ENCODE assay signal across 18 cellular contexts in genomic region chr10:99528867-99529285, GRCh38. TPM values are rescaled to one million over a fixed set of nuclear protein-coding genes. Genes with fewer than 3 reads are reported as not detected.
A peak's percentile ranks its signal among the peaks of the same experiment; 100 is the strongest.
DNase-seq lines count a peak whose midpoint lies in the region; FAIRE-seq and TF ChIP-seq lines count a peak whose summit lies in the region.
"Had no signal": no experiment of that assay in that cellular context is flagged by ENCODE, and none has a peak within 500 bp of the region (broad histone marks: within the 10 kb centered on the region; RNA-seq: fewer than 3 reads in every experiment).

No MANE protein-coding gene starts in this region.

- peak overlapping the region; percentile 83 for H3K4me3 ChIP-seq in rectal smooth muscle tissue (ENCODE audit: low read length)

- no peak overlapping the region for H3K9ac ChIP-seq in rectal smooth muscle tissue (ENCODE audit: low read length)

- FAIRE-seq in RCC 7860 (lab: Jason Lieb, UNC), result no peak
- FAIRE-seq: HTR-8/SVneo had no signal

- peak overlapping the region in 3 of 4 donors; percentile 43 to 55 (median 46) for H3K4me3 Mint-ChIP-seq in IgD-negative memory B cell
- H3K4me3 Mint-ChIP-seq in endothelial cell (ENCODE audit: unreplicated experiment), result peak overlapping the region; percentile 34
- H3K4me3 Mint-ChIP-seq: H9 had no signal

- H3K27me3 ChIP-seq in rectal smooth muscle tissue (ENCODE audit: control insufficient read depth, insufficient read depth, low read length), result peaks cover 25% of the 10 kb centered on the region

- peaks cover 21% of the 10 kb centered on the region for H3K4me1 ChIP-seq in rectal smooth muscle tissue (ENCODE audit: control insufficient read depth, insufficient read depth, low read length)

- no peak for TF ChIP-seq CTCF in endothelial cell (IDR thresholded peaks at IDR 0.05; ENCODE audit: unreplicated experiment)

- H3K36me3 Mint-ChIP-seq in IgD-negative memory B cell (no peaks in the 10 kb centered on the region), endothelial cell (ENCODE audit: low read depth, unreplicated experiment) (peaks cover 8% of the 10 kb centered on the region)
- H3K36me3 Mint-ChIP-seq: CD4-positive, CD25-positive, alpha-beta regulatory T cell had no signal

- H3K27me3 Mint-ChIP-seq in IgD-negative memory B cell (peaks cover 83% of the 10 kb centered on the region), endothelial cell (ENCODE audit: unreplicated experiment) (peaks cover 22% of the 10 kb centered on the region)

- H3K27ac Mint-ChIP-seq in IgD-negative memory B cell (peak overlapping the region in 1 of 3 donors; percentile 54), endothelial cell (ENCODE audit: unreplicated experiment) (no peak overlapping the region)
- H3K27ac Mint-ChIP-seq: CD4-positive, CD25-positive, alpha-beta regulatory T cell; H9 had no signal

- H3K9me3 Mint-ChIP-seq in IgD-negative memory B cell (peaks cover 0 to 9% (median 3%) of the 10 kb centered on the region in 3 donors), endothelial cell (ENCODE audit: unreplicated experiment) (no peaks in the 10 kb centered on the region)

- H3K4me1 Mint-ChIP-seq in IgD-negative memory B cell (peaks cover 4 to 28% (median 25%) of the 10 kb centered on the region in 3 donors), endothelial cell (ENCODE audit: unreplicated experiment) (peaks cover 68% of the 10 kb centered on the region)

- H3K36me3 ChIP-seq in rectal smooth muscle tissue (ENCODE audit: control insufficient read depth, insufficient read depth, low read length), result no peaks in the 10 kb centered on the region

- peak overlapping the region; percentile 92 for H3K27ac ChIP-seq in rectal smooth muscle tissue (ENCODE audit: low read depth, low read length)
- H3K27ac ChIP-seq: HL-60 had no signal

- peak; percentile 24 for DNase-seq in EH (ENCODE audit: low read depth)
- no peak for DNase-seq in endothelial cell (ENCODE audit: low spot score)
- DNase-seq in RCC 7860 (ENCODE audit: low spot score), result no peak
- DNase-seq in globus pallidus (ENCODE audit: low spot score), result no peak
- no peak for DNase-seq in KG1 (lab: John Stamatoyannopoulos, UW)
- DNase-seq: Caco-2; CD4-positive, CD25-positive, alpha-beta regulatory T cell; DMS153; EL; H9; NCI-H1417 treated with DMSO at 0.1 percent for 48 hours; NCI-H1930; NCI-H446; NCI-H748 treated with DMSO at 0.1 percent for 48 hours had no signal

RNA-seq across cellular contexts. Expression of gene NKX2-3, which starts 3.9 kb away (rescaled TPM):
- polyA plus RNA-seq in IgD-negative memory B cell, result not detected
- total RNA-seq in endothelial cell (ENCODE audit: unreplicated experiment), result 0.82 TPM
- total RNA-seq: CD4-positive, CD25-positive, alpha-beta regulatory T cell; H9 had no signal
- polyA plus RNA-seq: CD4-positive, CD25-positive, alpha-beta regulatory T cell had no signal
